In genomic region chr22:38973289-38974169, GRCh38 we compare ENCODE assay signal across 1 cellular context.
TF ChIP-seq lines count a peak whose summit lies in the region.

No MANE protein-coding gene starts in this region.

TF ChIP-seq in HEK293, 187 proteins besides CTCF, POLR2A, EP300 and RAD21 (continued from another document):
- TF ChIP-seq ZNF398 (tag by site-specific recombination; IDR thresholded peaks at IDR 0.05) (no peak), SALL2 (tag by site-specific recombination; IDR thresholded peaks at IDR 0.05; ENCODE audit: borderline replicate concordance) (no peak), ZNF2 (tag by site-specific recombination; IDR thresholded peaks at IDR 0.05) (0 out of 2 replicates have a peak, but pooled peaks have one; percentile 66), ZNF529 (tag by site-specific recombination; IDR thresholded peaks at IDR 0.05; ENCODE audit: insufficient replicate concordance) (no peak), ZNF16 (tag by site-specific recombination; IDR thresholded peaks at IDR 0.05; ENCODE audit: low read depth) (no peak), PRDM10 (tag by site-specific recombination; IDR thresholded peaks at IDR 0.05) (peak; percentile 47; the same call in 1 of the 2 replicates), KLF1 (tag by site-specific recombination; IDR thresholded peaks at IDR 0.05) (no peak), ZNF561 (tag by site-specific recombination; IDR thresholded peaks at IDR 0.05; ENCODE audit: borderline replicate concordance) (no peak)
- TF ChIP-seq, protein P1, sequence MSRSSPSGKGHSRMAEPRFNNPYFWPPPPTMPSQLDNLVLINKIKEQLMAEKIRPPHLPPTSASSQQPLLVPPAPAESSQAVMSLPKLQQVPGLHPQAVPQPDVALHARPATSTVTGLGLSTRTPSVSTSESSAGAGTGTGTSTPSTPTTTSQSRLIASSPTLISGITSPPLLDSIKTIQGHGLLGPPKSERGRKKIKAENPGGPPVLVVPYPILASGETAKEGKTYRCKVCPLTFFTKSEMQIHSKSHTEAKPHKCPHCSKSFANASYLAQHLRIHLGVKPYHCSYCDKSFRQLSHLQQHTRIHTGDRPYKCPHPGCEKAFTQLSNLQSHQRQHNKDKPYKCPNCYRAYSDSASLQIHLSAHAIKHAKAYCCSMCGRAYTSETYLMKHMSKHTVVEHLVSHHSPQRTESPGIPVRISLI (tag by site-specific recombination; IDR thresholded peaks at IDR 0.05) = peak; percentile 65; the same call in 1 of the 2 replicates
TF ChIP-seq in HEK293: peak in this region for 4.
